1 cellular context compared by ENCODE assay signal in the genomic region with DNA sequence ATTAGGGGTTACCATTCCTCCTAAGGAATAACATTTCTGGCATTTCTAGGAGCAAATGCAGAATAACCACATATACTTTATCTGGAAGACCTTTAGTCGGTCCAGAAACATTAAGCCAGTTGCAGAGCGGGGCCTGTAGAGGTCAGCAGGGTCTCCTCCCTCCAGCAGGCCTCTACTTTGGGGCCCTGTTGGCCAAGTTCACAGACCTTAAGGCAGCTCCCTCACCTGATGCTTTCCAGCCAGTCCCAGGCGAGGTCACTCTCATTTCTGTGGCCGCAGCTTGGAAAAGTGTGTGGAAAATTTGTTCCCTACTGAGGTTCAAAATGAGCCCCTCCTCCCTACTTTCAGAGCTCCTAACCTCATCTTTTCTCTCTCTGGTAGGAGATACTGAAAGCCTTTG.
TF ChIP-seq lines count a peak whose summit lies in the region.

No MANE protein-coding gene starts in this region.

TF ChIP-seq in H1, 55 proteins besides CTCF, POLR2A, EP300 and RAD21:
- TF ChIP-seq SIRT6 (IDR thresholded peaks at IDR 0.05; ENCODE audit: low read length) (no peak), TBP (IDR thresholded peaks at IDR 0.05; ENCODE audit: low read depth, low read length) (no peak), NANOG (IDR thresholded peaks at IDR 0.05; ENCODE audit: insufficient read depth, low read depth, low read length, poor library complexity, severe bottlenecking) (no peak), KDM4A (IDR thresholded peaks at IDR 0.05; ENCODE audit: low read depth, low read length, severe bottlenecking) (no peak), EGR1 (IDR thresholded peaks at IDR 0.05; ENCODE audit: borderline replicate concordance, low read depth, low read length) (no peak), BACH1 (IDR thresholded peaks at IDR 0.05; ENCODE audit: low read length) (no peak), SP4 (IDR thresholded peaks at IDR 0.05; ENCODE audit: low read length) (no peak), NRF1 (IDR thresholded peaks at IDR 0.05; ENCODE audit: low read depth, low read length) (no peak), BRCA1 (IDR thresholded peaks at IDR 0.05; ENCODE audit: low read depth, low read length) (no peak), POLR2AphosphoS5 (IDR thresholded peaks at IDR 0.05; ENCODE audit: low read depth, low read length) (no peak), SAP30 (IDR thresholded peaks at IDR 0.05; ENCODE audit: insufficient read depth, insufficient replicate concordance, low read length) (no peak)
- TF ChIP-seq, protein P1, sequence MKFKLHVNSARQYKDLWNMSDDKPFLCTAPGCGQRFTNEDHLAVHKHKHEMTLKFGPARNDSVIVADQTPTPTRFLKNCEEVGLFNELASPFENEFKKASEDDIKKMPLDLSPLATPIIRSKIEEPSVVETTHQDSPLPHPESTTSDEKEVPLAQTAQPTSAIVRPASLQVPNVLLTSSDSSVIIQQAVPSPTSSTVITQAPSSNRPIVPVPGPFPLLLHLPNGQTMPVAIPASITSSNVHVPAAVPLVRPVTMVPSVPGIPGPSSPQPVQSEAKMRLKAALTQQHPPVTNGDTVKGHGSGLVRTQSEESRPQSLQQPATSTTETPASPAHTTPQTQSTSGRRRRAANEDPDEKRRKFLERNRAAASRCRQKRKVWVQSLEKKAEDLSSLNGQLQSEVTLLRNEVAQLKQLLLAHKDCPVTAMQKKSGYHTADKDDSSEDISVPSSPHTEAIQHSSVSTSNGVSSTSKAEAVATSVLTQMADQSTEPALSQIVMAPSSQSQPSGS (IDR thresholded peaks at IDR 0.05; ENCODE audit: low read length) = no peak
- TF ChIP-seq, protein P2, sequence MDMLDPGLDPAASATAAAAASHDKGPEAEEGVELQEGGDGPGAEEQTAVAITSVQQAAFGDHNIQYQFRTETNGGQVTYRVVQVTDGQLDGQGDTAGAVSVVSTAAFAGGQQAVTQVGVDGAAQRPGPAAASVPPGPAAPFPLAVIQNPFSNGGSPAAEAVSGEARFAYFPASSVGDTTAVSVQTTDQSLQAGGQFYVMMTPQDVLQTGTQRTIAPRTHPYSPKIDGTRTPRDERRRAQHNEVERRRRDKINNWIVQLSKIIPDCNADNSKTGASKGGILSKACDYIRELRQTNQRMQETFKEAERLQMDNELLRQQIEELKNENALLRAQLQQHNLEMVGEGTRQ (IDR thresholded peaks at IDR 0.05; ENCODE audit: low read length) = no peak
